Comparison of ENCODE assay signal across 1 cellular context in the genomic region with DNA sequence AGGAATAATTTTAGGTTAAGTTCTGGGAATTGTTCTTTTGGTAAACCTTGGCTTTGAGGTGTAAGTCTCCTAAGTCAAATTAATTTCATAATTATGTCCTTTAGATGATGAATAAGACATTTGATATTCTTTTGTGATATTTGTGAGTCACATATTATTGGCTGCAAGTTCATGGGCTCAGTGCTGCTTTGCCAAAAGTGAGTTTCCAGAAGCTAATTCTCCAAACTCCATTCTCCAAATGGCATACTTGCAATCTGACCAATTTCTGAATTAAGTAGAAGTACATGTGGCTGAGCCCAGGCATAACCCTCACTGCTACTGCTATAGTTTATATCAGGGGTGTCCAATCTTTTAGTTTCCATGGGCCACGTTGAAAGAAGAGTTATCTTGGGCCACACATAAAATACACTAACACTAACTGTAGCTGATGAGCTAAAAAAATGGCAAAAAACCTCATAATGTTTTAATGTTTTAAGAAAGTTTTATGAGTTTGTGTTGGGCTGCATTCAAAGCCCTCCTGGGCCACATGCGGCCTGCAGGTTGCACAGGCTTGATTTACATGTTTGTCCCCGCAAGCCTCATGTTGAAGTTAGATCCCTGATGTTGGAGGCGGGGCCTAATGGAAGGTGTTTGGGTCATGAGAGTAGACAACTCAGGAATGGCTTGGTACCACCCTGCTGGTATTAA.
TF ChIP-seq lines count a peak whose summit lies in the region.

No MANE protein-coding gene starts in this region.

TF ChIP-seq in IMR-90, 13 proteins besides CTCF, POLR2A, EP300 and RAD21:
- TF ChIP-seq BHLHE40 (IDR thresholded peaks at IDR 0.05; ENCODE audit: low read depth, low read length) = no peak
- TF ChIP-seq, protein P1, sequence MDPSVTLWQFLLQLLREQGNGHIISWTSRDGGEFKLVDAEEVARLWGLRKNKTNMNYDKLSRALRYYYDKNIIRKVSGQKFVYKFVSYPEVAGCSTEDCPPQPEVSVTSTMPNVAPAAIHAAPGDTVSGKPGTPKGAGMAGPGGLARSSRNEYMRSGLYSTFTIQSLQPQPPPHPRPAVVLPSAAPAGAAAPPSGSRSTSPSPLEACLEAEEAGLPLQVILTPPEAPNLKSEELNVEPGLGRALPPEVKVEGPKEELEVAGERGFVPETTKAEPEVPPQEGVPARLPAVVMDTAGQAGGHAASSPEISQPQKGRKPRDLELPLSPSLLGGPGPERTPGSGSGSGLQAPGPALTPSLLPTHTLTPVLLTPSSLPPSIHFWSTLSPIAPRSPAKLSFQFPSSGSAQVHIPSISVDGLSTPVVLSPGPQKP (IDR thresholded peaks at IDR 0.05; ENCODE audit: borderline replicate concordance, low read depth, low read length) = no peak
- TF ChIP-seq FOS (IDR thresholded peaks at IDR 0.05; ENCODE audit: low read depth, low read length) = no peak
- TF ChIP-seq RFX5 (IDR thresholded peaks at IDR 0.05; ENCODE audit: low read depth, low read length) = no peak
- TF ChIP-seq RCOR1 (IDR thresholded peaks at IDR 0.05; ENCODE audit: insufficient replicate concordance, low read length) = no peak
- TF ChIP-seq SMC3 (IDR thresholded peaks at IDR 0.05; ENCODE audit: low read depth, low read length) = no peak
- TF ChIP-seq NFE2L2 (IDR thresholded peaks at IDR 0.05; ENCODE audit: low read depth, low read length) = no peak
- no peak for TF ChIP-seq CEBPB (IDR thresholded peaks at IDR 0.05; ENCODE audit: low read depth, low read length)
